In genomic region chr3:122514123-122515019, GRCh38 we compare ENCODE assay signal across 8 cellular contexts. TPM values are rescaled to one million over a fixed set of nuclear protein-coding genes. Genes with fewer than 3 reads are reported as not detected.
A peak's percentile ranks its signal among the peaks of the same experiment; 100 is the strongest.
DNase-seq lines count a peak whose midpoint lies in the region; ATAC-seq and TF ChIP-seq lines count a peak whose summit lies in the region.

KPNA1 (minus strand) TSS chr3:122514939; CDS start chr3:122496565, 18,374 bp downstream.

- H3K36me3 ChIP-seq in upper lobe of right lung, result no peaks in the 10 kb centered on the region

- no peaks in the 10 kb centered on the region for H3K27me3 Mint-ChIP-seq in T-helper 1 cell treated with Interleukin-12 subunit alpha and Interleukin-12 subunit beta and Interleukin-4 antibody, amounts not matched to agents 30 μg/mL and 1 μg/mL, for 36 hours (ENCODE audit: low read depth)
- H3K27me3 Mint-ChIP-seq in progenitor cell of endocrine pancreas, result no peaks in the 10 kb centered on the region

- no peak for TF ChIP-seq CTCF in progenitor cell of endocrine pancreas (IDR thresholded peaks at IDR 0.05; ENCODE audit: unreplicated experiment)
- no peak for TF ChIP-seq CTCF in upper lobe of right lung (IDR thresholded peaks at IDR 0.05)

- peaks cover 19% of the 10 kb centered on the region for H3K4me1 Mint-ChIP-seq in T-helper 1 cell treated with Interleukin-12 subunit alpha and Interleukin-12 subunit beta and Interleukin-4 antibody, amounts not matched to agents 30 μg/mL and 1 μg/mL, for 36 hours (ENCODE audit: low read depth)
- peaks cover 28% of the 10 kb centered on the region for H3K4me1 Mint-ChIP-seq in progenitor cell of endocrine pancreas (ENCODE audit: low read depth)

- peak within 1 kb of the TSS; percentile 82 for H3K27ac Mint-ChIP-seq in T-helper 1 cell treated with Interleukin-12 subunit alpha and Interleukin-12 subunit beta and Interleukin-4 antibody, amounts not matched to agents 30 μg/mL and 1 μg/mL, for 36 hours
- peak within 1 kb of the TSS; percentile 93 for H3K27ac Mint-ChIP-seq in progenitor cell of endocrine pancreas

- peak; percentile 97 for TF ChIP-seq POLR2A in GM15510 (IDR thresholded peaks at IDR 0.05; ENCODE audit: borderline replicate concordance, extremely low read depth, insufficient read length)

- H3K4me3 ChIP-seq in upper lobe of right lung, result peak within 1 kb of the TSS; percentile 90

- peaks cover 31% of the 10 kb centered on the region for H3K4me1 ChIP-seq in upper lobe of right lung

- H3K27me3 ChIP-seq in upper lobe of right lung, result no peaks in the 10 kb centered on the region

- intact Hi-C loops in left cardiac atrium (cut with DNase I), result no loop called here
- intact Hi-C loops in upper lobe of right lung (cut with DNase I), result no loop called here

- H3K27ac ChIP-seq in upper lobe of right lung, result peak within 1 kb of the TSS; percentile 94

- H3K9me3 Mint-ChIP-seq in T-helper 1 cell treated with Interleukin-12 subunit alpha and Interleukin-12 subunit beta and Interleukin-4 antibody, amounts not matched to agents 30 μg/mL and 1 μg/mL, for 36 hours, result no peaks in the 10 kb centered on the region
- H3K9me3 Mint-ChIP-seq in progenitor cell of endocrine pancreas (ENCODE audit: low read depth), result no peaks in the 10 kb centered on the region

- H3K36me3 Mint-ChIP-seq in T-helper 1 cell treated with Interleukin-12 subunit alpha and Interleukin-12 subunit beta and Interleukin-4 antibody, amounts not matched to agents 30 μg/mL and 1 μg/mL, for 36 hours (ENCODE audit: low read depth), result peaks cover 9% of the 10 kb centered on the region
- peaks cover 1% of the 10 kb centered on the region for H3K36me3 Mint-ChIP-seq in progenitor cell of endocrine pancreas (ENCODE audit: insufficient read depth)

- H3K9me3 ChIP-seq in upper lobe of right lung, result no peaks in the 10 kb centered on the region

- peak within 1 kb of the TSS; percentile 87 for H3K4me3 Mint-ChIP-seq in T-helper 1 cell treated with Interleukin-12 subunit alpha and Interleukin-12 subunit beta and Interleukin-4 antibody, amounts not matched to agents 30 μg/mL and 1 μg/mL, for 36 hours
- H3K4me3 Mint-ChIP-seq in progenitor cell of endocrine pancreas (ENCODE audit: low read depth), result peak within 1 kb of the TSS; percentile 84

- DNase-seq in NCI-H1436 treated with DMSO at 0.1 percent for 48 hours (lab: John Stamatoyannopoulos, UW) (peak; percentile 62), amniotic stem cell (lab: John Stamatoyannopoulos, UW) (peak; percentile 59), left cardiac atrium (peak; percentile 88), progenitor cell of endocrine pancreas (ENCODE audit: low spot score, unreplicated experiment) (peak; percentile 80), upper lobe of right lung (peak; percentile 95)

- ATAC-seq in HG02852 (IDR thresholded peaks at IDR 0.05; ENCODE audit: unreplicated experiment), result peak; percentile 83
- peak; percentile 96 to 98 for ATAC-seq in left cardiac atrium
- peak; percentile 97 for ATAC-seq in upper lobe of right lung

RNA-seq across cellular contexts. Expression of gene KPNA1, which starts in this region (rescaled TPM):
- total RNA-seq in left cardiac atrium (10 to 100 TPM; 44.3 to 63.4 TPM), progenitor cell of endocrine pancreas (82.5 and 85.5 TPM in 2 replicates), upper lobe of right lung (60.4 TPM)

Comparison
In these comparisons a context has a peak if more than half of its experiments do, and no peak if none do; other contexts are left out.
1. Peak in every context shown above with its lines: DNase-seq, ATAC-seq, H3K4me3 ChIP-seq and H3K27ac ChIP-seq.